16 cellular contexts compared by ENCODE assay signal in the genomic region with DNA sequence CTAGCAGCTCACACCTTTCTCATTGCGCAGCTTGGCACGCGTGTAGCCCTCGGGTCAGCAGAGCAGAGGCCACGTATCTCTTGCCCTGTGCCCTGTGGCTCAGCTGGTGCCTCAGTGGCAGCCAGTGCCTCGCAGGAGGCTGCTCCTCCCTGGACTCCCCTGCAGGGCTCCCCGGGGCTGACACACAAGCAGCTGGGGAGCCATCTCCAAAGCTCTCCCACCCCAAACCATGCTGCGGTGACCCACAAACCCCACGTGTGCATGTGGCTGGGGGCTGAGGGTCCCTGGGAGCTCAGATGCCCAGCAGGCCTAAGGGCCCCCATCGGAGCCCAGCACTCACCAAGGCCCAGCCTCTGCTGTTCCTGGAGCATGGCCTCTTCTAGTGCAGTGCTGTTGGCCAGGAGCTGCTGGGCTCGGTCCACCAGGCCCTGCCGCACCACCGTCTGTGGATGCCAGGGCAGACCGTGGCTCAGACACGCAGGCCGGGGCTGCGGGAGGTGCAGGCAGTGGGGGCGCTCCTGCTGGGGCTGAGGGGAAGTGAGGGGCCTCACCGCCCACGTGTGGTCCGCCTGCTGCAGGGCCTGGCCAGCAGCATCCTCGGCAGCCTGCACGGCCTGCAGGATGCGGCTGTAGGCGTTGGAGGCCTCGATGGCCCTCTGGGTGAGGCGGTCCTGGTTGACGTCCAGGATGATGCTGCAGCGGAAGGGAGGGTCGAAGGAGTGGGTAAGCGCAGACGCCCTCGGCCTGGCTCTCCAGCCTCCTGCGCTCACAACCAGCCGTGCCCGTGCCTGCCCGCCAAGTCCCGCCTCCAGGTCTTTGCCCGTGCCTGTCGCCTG.
"Had no signal": no experiment of that assay in that cellular context is flagged by ENCODE, and none has a peak within 500 bp of the region (broad histone marks: within the 10 kb centered on the region; RNA-seq: fewer than 3 reads in every experiment).

No MANE protein-coding gene starts in this region.

- H3K4me1 Mint-ChIP-seq: activated naive CD8-positive, alpha-beta T cell treated with anti-CD3 and anti-CD28 coated beads, Interleukin-2, amount 50 U/mL, for 24 hours; nephron progenitor cell; WTC11 had no signal

- H3K9me3 ChIP-seq: left lung, tibial nerve had no signal

- H3K4me1 ChIP-seq: left lung, tibial nerve had no signal

- H3K27me3 Mint-ChIP-seq: activated naive CD8-positive, alpha-beta T cell treated with anti-CD3 and anti-CD28 coated beads, Interleukin-2, amount 50 U/mL, for 24 hours; dendritic cell treated with granulocyte-macrophage colony-stimulating factor and Interleukin-4, amounts not matched to agents 40 ng/mL and 50 ng/mL, for 4 days; memory B cell; T-helper 17 cell had no signal

- H3K27me3 ChIP-seq: left lung, tibial nerve had no signal

- H3K27ac ChIP-seq: left lung had no signal

- H3K9me3 Mint-ChIP-seq: activated naive CD8-positive, alpha-beta T cell treated with anti-CD3 and anti-CD28 coated beads, Interleukin-2, amount 50 U/mL, for 24 hours; activated T-helper 1 cell treated with anti-CD3 and anti-CD28 coated beads, Interleukin-12 subunit alpha, Interleukin-12 subunit beta, Interleukin-2, Interleukin-4 antibody, amounts not matched to agents 30 ng/mL and 10 ng/mL and 1 ng/mL, durations not matched to agents 14 hours and 24 hours and 36 hours; dendritic cell treated with granulocyte-macrophage colony-stimulating factor and Interleukin-4, amounts not matched to agents 40 ng/mL and 50 ng/mL, for 4 days; WTC11 had no signal

- H3K27ac Mint-ChIP-seq: activated naive CD8-positive, alpha-beta T cell treated with anti-CD3 and anti-CD28 coated beads, Interleukin-2, amount 50 U/mL, for 24 hours; activated T-helper 1 cell treated with anti-CD3 and anti-CD28 coated beads, Interleukin-12 subunit alpha, Interleukin-12 subunit beta, Interleukin-2, Interleukin-4 antibody, amounts not matched to agents 30 ng/mL and 10 ng/mL and 1 ng/mL, durations not matched to agents 14 hours and 24 hours and 36 hours; dendritic cell treated with granulocyte-macrophage colony-stimulating factor and Interleukin-4, amounts not matched to agents 40 ng/mL and 50 ng/mL, for 4 days; nephron progenitor cell; T-helper 17 cell; WTC11 had no signal

- DNase-seq: activated CD4-positive, alpha-beta T cell treated with anti-CD3 and anti-CD28 coated beads for 48 hours; activated naive CD4-positive, alpha-beta T cell; activated naive CD8-positive, alpha-beta T cell treated with anti-CD3 and anti-CD28 coated beads, Interleukin-2, amount 50 U/mL, for 24 hours; foreskin fibroblast; head of caudate nucleus; islet precursor cell; left lung; nephron progenitor cell; T-helper 17 cell had no signal

- ATAC-seq: activated naive CD8-positive, alpha-beta T cell treated with anti-CD3 and anti-CD28 coated beads, Interleukin-2, amount 50 U/mL, for 24 hours; left lung; SK-N-SH treated with all-trans-retinoic acid at 6 μM for 48 hours; T-helper 17 cell; WTC11 had no signal

- H3K4me3 ChIP-seq: left lung, skin epidermis, tibial nerve had no signal

- H3K4me3 Mint-ChIP-seq: activated naive CD8-positive, alpha-beta T cell treated with anti-CD3 and anti-CD28 coated beads, Interleukin-2, amount 50 U/mL, for 24 hours; activated T-helper 1 cell treated with anti-CD3 and anti-CD28 coated beads, Interleukin-12 subunit alpha, Interleukin-12 subunit beta, Interleukin-2, Interleukin-4 antibody, amounts not matched to agents 30 ng/mL and 10 ng/mL and 1 ng/mL, durations not matched to agents 14 hours and 24 hours and 36 hours; dendritic cell treated with granulocyte-macrophage colony-stimulating factor and Interleukin-4, amounts not matched to agents 40 ng/mL and 50 ng/mL, for 4 days; memory B cell; nephron progenitor cell; T-helper 17 cell; WTC11 had no signal
